8 cellular contexts compared by ENCODE assay signal in genomic region chr11:1262172-1263006, GRCh38.
A peak's percentile ranks its signal among the peaks of the same experiment; 100 is the strongest.
DNase-seq lines count a peak whose midpoint lies in the region; ATAC-seq and TF ChIP-seq lines count a peak whose summit lies in the region.

No MANE protein-coding gene starts in this region.

- DNase-seq in NCI-H2227 treated with DMSO at 0.1 percent for 48 hours (lab: John Stamatoyannopoulos, UW): peak; percentile 76
- peak; percentile 67 for DNase-seq in activated CD4-positive, CD25-positive, alpha-beta regulatory T cell treated with anti-CD3 and anti-CD28 coated beads, Interleukin-2, amount 50 U/mL, for 16 hours (ENCODE audit: low read depth, low spot score)
- DNase-seq in central memory CD4-positive, alpha-beta T cell: peak; percentile 85
- peak; percentile 95 for DNase-seq in iris pigment epithelial cell (ENCODE audit: low read depth)
- peak; percentile 55 for DNase-seq in smooth muscle cell of the brain vasculature (ENCODE audit: low read depth, low spot score)

- ATAC-seq in HG02973 (IDR thresholded peaks at IDR 0.05; ENCODE audit: unreplicated experiment) (peak; percentile 64), HG03135 (IDR thresholded peaks at IDR 0.05; ENCODE audit: unreplicated experiment) (no peak)

- TF ChIP-seq POLR2A in GM10847 (IDR thresholded peaks at IDR 0.05; ENCODE audit: extremely low read depth, insufficient read length): peak; percentile 54
